Comparison of ENCODE assay signal across 9 cellular contexts in the genomic region with DNA sequence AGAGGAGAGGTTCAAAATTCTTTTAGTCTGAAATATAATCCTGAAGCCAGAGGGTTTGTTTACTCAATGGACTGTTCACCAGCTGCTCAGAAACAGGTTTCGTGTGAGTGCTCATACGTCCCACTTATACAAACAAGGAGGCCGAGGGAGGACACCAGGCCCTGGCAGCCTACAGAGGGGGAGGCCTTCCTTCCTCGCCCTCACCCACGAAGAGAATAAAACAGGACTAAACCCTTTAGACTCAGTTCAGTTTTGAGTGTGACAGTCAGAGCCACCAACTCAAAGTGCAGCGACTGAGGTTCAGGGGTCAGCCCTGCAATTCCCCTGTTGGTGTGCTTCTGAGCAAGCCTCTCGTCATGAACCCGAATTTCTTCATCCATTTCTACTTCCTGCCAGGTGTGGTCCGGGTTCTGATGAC. TPM values are rescaled to one million over a fixed set of nuclear protein-coding genes. Genes with fewer than 3 reads are reported as not detected.
DNase-seq lines count a peak whose midpoint lies in the region; ATAC-seq and TF ChIP-seq lines count a peak whose summit lies in the region.
"Had no signal": no experiment of that assay in that cellular context is flagged by ENCODE, and none has a peak within 500 bp of the region (broad histone marks: within the 10 kb centered on the region; RNA-seq: fewer than 3 reads in every experiment).

No MANE protein-coding gene starts in this region.

- no peaks in the 10 kb centered on the region for H3K9me3 Mint-ChIP-seq in stimulated activated effector memory CD8-positive, alpha-beta T cell treated with anti-CD3 and anti-CD28 coated beads, Interleukin-12 subunit alpha, Interleukin-12 subunit beta, amount 100 ng/mL, for 72 hours
- peaks cover 11% of the 10 kb centered on the region for H3K9me3 Mint-ChIP-seq in activated naive CD4-positive, alpha-beta T cell treated with anti-CD3 and anti-CD28 coated beads for 36 hours

- no peak overlapping the region for H3K4me3 Mint-ChIP-seq in stimulated activated effector memory CD8-positive, alpha-beta T cell treated with anti-CD3 and anti-CD28 coated beads, Interleukin-12 subunit alpha, Interleukin-12 subunit beta, amount 100 ng/mL, for 72 hours
- no peak overlapping the region for H3K4me3 Mint-ChIP-seq in activated naive CD4-positive, alpha-beta T cell treated with anti-CD3 and anti-CD28 coated beads for 36 hours

- H3K4me3 ChIP-seq in LNCaP clone FGC (ENCODE audit: low read depth, low read length) (peak overlapping the region; percentile 40), Peyer's patch (no peak overlapping the region), lower lobe of right lung (no peak overlapping the region)

- peak; percentile 88 to 90 for ATAC-seq in lower lobe of right lung
- no peak for ATAC-seq in stimulated activated effector memory CD8-positive, alpha-beta T cell treated with anti-CD3 and anti-CD28 coated beads, Interleukin-12 subunit alpha, Interleukin-12 subunit beta, amount 100 ng/mL, for 72 hours
- ATAC-seq in HG03025 (IDR thresholded peaks at IDR 0.05; ENCODE audit: low FRiP score, unreplicated experiment) = no peak

- H3K9me3 ChIP-seq in Peyer's patch (peaks cover 0 to 4% (median 0%) of the 10 kb centered on the region in 4 donors), lower lobe of right lung (peaks cover 12% of the 10 kb centered on the region)

- TF ChIP-seq CTCF in LNCaP clone FGC (IDR thresholded peaks at IDR 0.05; ENCODE audit: control insufficient read depth, extremely low read depth, insufficient read depth) (no peak), Peyer's patch (IDR thresholded peaks at IDR 0.05) (no peak), lower lobe of right lung (IDR thresholded peaks at IDR 0.05) (no peak), GM10266 (IDR thresholded peaks at IDR 0.05; ENCODE audit: control insufficient read depth, insufficient read depth, low read depth, missing control alignments) (no peak)

- no peaks in the 10 kb centered on the region for H3K36me3 Mint-ChIP-seq in stimulated activated effector memory CD8-positive, alpha-beta T cell treated with anti-CD3 and anti-CD28 coated beads, Interleukin-12 subunit alpha, Interleukin-12 subunit beta, amount 100 ng/mL, for 72 hours
- peaks cover 10% of the 10 kb centered on the region for H3K36me3 Mint-ChIP-seq in activated naive CD4-positive, alpha-beta T cell treated with anti-CD3 and anti-CD28 coated beads for 36 hours (ENCODE audit: low read depth)

- H3K4me1 ChIP-seq in Peyer's patch (peaks cover 0 to 4% (median 0%) of the 10 kb centered on the region in 4 donors), lower lobe of right lung (peaks cover 33% of the 10 kb centered on the region)

- H3K4me1 Mint-ChIP-seq in stimulated activated effector memory CD8-positive, alpha-beta T cell treated with anti-CD3 and anti-CD28 coated beads, Interleukin-12 subunit alpha, Interleukin-12 subunit beta, amount 100 ng/mL, for 72 hours = peaks cover 5% of the 10 kb centered on the region
- H3K4me1 Mint-ChIP-seq in activated naive CD4-positive, alpha-beta T cell treated with anti-CD3 and anti-CD28 coated beads for 36 hours (ENCODE audit: low read depth) = peaks cover 7% of the 10 kb centered on the region

- H3K27me3 Mint-ChIP-seq in activated naive CD4-positive, alpha-beta T cell treated with anti-CD3 and anti-CD28 coated beads for 36 hours (ENCODE audit: low read depth) = no peaks in the 10 kb centered on the region

- no peaks in the 10 kb centered on the region for H3K27me3 ChIP-seq in Peyer's patch
- H3K27me3 ChIP-seq in lower lobe of right lung (ENCODE audit: low read depth) = no peaks in the 10 kb centered on the region

- no peak overlapping the region for H3K27ac Mint-ChIP-seq in stimulated activated effector memory CD8-positive, alpha-beta T cell treated with anti-CD3 and anti-CD28 coated beads, Interleukin-12 subunit alpha, Interleukin-12 subunit beta, amount 100 ng/mL, for 72 hours
- H3K27ac Mint-ChIP-seq in activated naive CD4-positive, alpha-beta T cell treated with anti-CD3 and anti-CD28 coated beads for 36 hours = no peak overlapping the region

- no peaks in the 10 kb centered on the region for H3K36me3 ChIP-seq in Peyer's patch
- no peaks in the 10 kb centered on the region for H3K36me3 ChIP-seq in lower lobe of right lung

- CTCF ChIA-PET in activated naive CD4-positive, alpha-beta T cell treated with anti-CD3 and anti-CD28 coated beads for 36 hours (lab: Charles Lee) = interaction anchor here (0.5 kb wide), 1 partner anchor 281 kb away, joined by 3 read pairs; no protein-coding TSS in a partner anchor

- no peak for TF ChIP-seq POLR2A in Peyer's patch (IDR thresholded peaks at IDR 0.05)

- intact Hi-C loops in lower lobe of right lung (cut with DNase I) = no loop called here
- intact Hi-C loops in activated naive CD4-positive, alpha-beta T cell treated with anti-CD3 and anti-CD28 coated beads for 36 hours (cut with micrococcal nuclease) = no loop called here

- peak overlapping the region in 3 of 4 donors; percentile 17 to 65 (median 61) for H3K27ac ChIP-seq in Peyer's patch
- H3K27ac ChIP-seq in lower lobe of right lung = peak overlapping the region; percentile 77

- DNase-seq in AG20443 (ENCODE audit: low spot score) (peak; percentile 15), LNCaP clone FGC (ENCODE audit: low read depth) (peak; percentile 96), Peyer's patch (no peak), lower lobe of right lung (peak; percentile 65), GM10266 (ENCODE audit: extremely low spot score) (no peak)
- no peak for DNase-seq in stimulated activated effector memory CD8-positive, alpha-beta T cell treated with anti-CD3 and anti-CD28 coated beads, Interleukin-12 subunit alpha, Interleukin-12 subunit beta, amount 100 ng/mL, for 72 hours (ENCODE audit: low spot score in 2 of 2)
- DNase-seq in activated naive CD4-positive, alpha-beta T cell treated with anti-CD3 and anti-CD28 coated beads for 36 hours = no peak
- DNase-seq: stimulated activated naive CD8-positive, alpha-beta T cell treated with anti-CD3 and anti-CD28 coated beads, Interleukin-15, Interleukin-2, amounts not matched to agents 100 U/mL and 50 U/mL, for 24 hours had no signal

RNA-seq across cellular contexts. Expression of a gene that starts 17.3 kb away (rescaled TPM):
- 10 to 100 TPM in 2 of 4 donors, 1 to 10 TPM in 2; 9.0 to 14.0 (median 11.4) TPM for total RNA-seq in Peyer's patch
- 57.7 TPM for total RNA-seq in lower lobe of right lung
- 1 to 10 TPM; 5.5 to 5.6 TPM for total RNA-seq in activated naive CD4-positive, alpha-beta T cell treated with anti-CD3 and anti-CD28 coated beads for 36 hours

Comparison
In these comparisons a context has a peak if more than half of its experiments do, and no peak if none do; other contexts are left out.
1. DNase-seq: peak in AG20443 (single experiment), LNCaP clone FGC (single experiment) and lower lobe of right lung (single experiment); none in Peyer's patch (0 of 3), GM10266 (single experiment), stimulated activated effector memory CD8-positive, alpha-beta T cell treated with anti-CD3 and anti-CD28 coated beads, Interleukin-12 subunit alpha, Interleukin-12 subunit beta, amount 100 ng/mL, for 72 hours (0 of 2) and activated naive CD4-positive, alpha-beta T cell treated with anti-CD3 and anti-CD28 coated beads for 36 hours (single experiment).
2. ATAC-seq: peak in lower lobe of right lung (2 of 2); none in stimulated activated effector memory CD8-positive, alpha-beta T cell treated with anti-CD3 and anti-CD28 coated beads, Interleukin-12 subunit alpha, Interleukin-12 subunit beta, amount 100 ng/mL, for 72 hours (single experiment) and HG03025 (single experiment).